ENCODE assay signal across 19 cellular contexts in the genomic region with DNA sequence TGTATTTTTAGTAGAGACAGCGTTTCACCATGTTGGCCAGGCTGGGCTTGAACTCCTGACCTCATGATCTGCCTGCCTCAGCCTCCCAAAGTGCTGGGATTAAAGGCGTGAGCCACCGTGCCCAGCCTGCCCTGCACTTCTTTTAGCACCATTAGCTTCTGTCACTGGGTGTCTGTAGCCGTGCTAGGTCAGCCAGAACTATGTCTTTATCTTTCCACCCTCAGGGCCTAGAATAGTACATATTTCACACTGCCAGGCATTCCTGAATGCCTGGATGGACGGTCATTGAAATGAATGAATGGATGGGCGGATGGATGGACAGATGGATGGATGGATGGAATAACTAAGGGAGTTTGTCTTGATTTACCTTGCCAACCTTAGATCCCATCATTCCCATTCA. TPM values are rescaled to one million over a fixed set of nuclear protein-coding genes. Genes with fewer than 3 reads are reported as not detected.
DNase-seq lines count a peak whose midpoint lies in the region; ATAC-seq and TF ChIP-seq lines count a peak whose summit lies in the region.
"Had no signal": no experiment of that assay in that cellular context is flagged by ENCODE, and none has a peak within 500 bp of the region (broad histone marks: within the 10 kb centered on the region; RNA-seq: fewer than 3 reads in every experiment).

No MANE protein-coding gene starts in this region.

- peak overlapping the region; percentile 63 for H3K27ac Mint-ChIP-seq in HFFc6
- H3K27ac Mint-ChIP-seq in nephron progenitor cell = peak overlapping the region; percentile 79
- peak overlapping the region; percentile 11 for H3K27ac Mint-ChIP-seq in stimulated activated memory B cell treated with anti-CD40 and anti-IgM and Interleukin-4, amounts not matched to agents 10 μg/mL and 1 μg/mL and 100 μg/mL, for 72 hours
- H3K27ac Mint-ChIP-seq: IgD-negative memory B cell had no signal

- no peaks in the 10 kb centered on the region for H3K9me3 Mint-ChIP-seq in HFFc6
- peaks cover 18% of the 10 kb centered on the region for H3K9me3 Mint-ChIP-seq in nephron progenitor cell
- no peaks in the 10 kb centered on the region for H3K9me3 Mint-ChIP-seq in stimulated activated memory B cell treated with anti-CD40 and anti-IgM and Interleukin-4, amounts not matched to agents 10 μg/mL and 1 μg/mL and 100 μg/mL, for 72 hours
- H3K9me3 Mint-ChIP-seq: CD8-positive, alpha-beta memory T cell had no signal

- TF ChIP-seq POLR2A in heart left ventricle (IDR thresholded peaks at IDR 0.05) = no peak

- no peak for DNase-seq in heart left ventricle
- DNase-seq in left cardiac atrium = no peak
- DNase-seq in HFFc6 = no peak
- no peak for DNase-seq in nephron progenitor cell
- DNase-seq in putamen (ENCODE audit: low spot score) = no peak
- DNase-seq in NOMO-1 (lab: John Stamatoyannopoulos, UW; ENCODE audit: unreplicated experiment in 2 of 2) = no peak
- DNase-seq: ACHN; BE2C; C1 segment of cervical spinal cord; CD4-positive, CD25-positive, alpha-beta regulatory T cell; CD8-positive, alpha-beta memory T cell; COR-L47; DMS 273 treated with DMSO at 0.1 percent for 48 hours; DMS53; DND-41; GM23248 had no signal

- intact Hi-C loops in heart left ventricle (cut with DNase I) (no loop called here), left cardiac atrium (cut with DNase I) (no loop called here)

- TF ChIP-seq CTCF in heart left ventricle (IDR thresholded peaks at IDR 0.05) (no peak), HFFc6 (IDR thresholded peaks at IDR 0.05) (no peak), nephron progenitor cell (IDR thresholded peaks at IDR 0.05) (no peak)

- H3K4me1 Mint-ChIP-seq in HFFc6 (ENCODE audit: low read depth) = peaks cover 61% of the 10 kb centered on the region
- H3K4me1 Mint-ChIP-seq in nephron progenitor cell = peaks cover 28% of the 10 kb centered on the region
- H3K4me1 Mint-ChIP-seq in stimulated activated memory B cell treated with anti-CD40 and anti-IgM and Interleukin-4, amounts not matched to agents 10 μg/mL and 1 μg/mL and 100 μg/mL, for 72 hours = peaks cover 6% of the 10 kb centered on the region

- WGBS in heart left ventricle, 4 donors = 59 to 73% (median 72%) methylated on average over 6 of the region's 6 CpGs

- peaks cover 35% of the 10 kb centered on the region for H3K36me3 Mint-ChIP-seq in HFFc6 (ENCODE audit: low read depth)
- H3K36me3 Mint-ChIP-seq in nephron progenitor cell (ENCODE audit: low read depth) = peaks cover 22% of the 10 kb centered on the region
- H3K36me3 Mint-ChIP-seq in stimulated activated memory B cell treated with anti-CD40 and anti-IgM and Interleukin-4, amounts not matched to agents 10 μg/mL and 1 μg/mL and 100 μg/mL, for 72 hours = peaks cover 17% of the 10 kb centered on the region

- no peaks in the 10 kb centered on the region for H3K27me3 ChIP-seq in heart left ventricle
- H3K27me3 ChIP-seq: BE2C had no signal

- H3K4me3 ChIP-seq in heart left ventricle = no peak overlapping the region
- H3K4me3 ChIP-seq: GM23248, HAP-1 had no signal

- H3K4me3 Mint-ChIP-seq in HFFc6 (no peak overlapping the region), nephron progenitor cell (no peak overlapping the region)
- no peak overlapping the region for H3K4me3 Mint-ChIP-seq in stimulated activated memory B cell treated with anti-CD40 and anti-IgM and Interleukin-4, amounts not matched to agents 10 μg/mL and 1 μg/mL and 100 μg/mL, for 72 hours
- H3K4me3 Mint-ChIP-seq: CD4-positive, CD25-positive, alpha-beta regulatory T cell; CD8-positive, alpha-beta memory T cell; IgD-negative memory B cell had no signal

- H3K36me3 ChIP-seq in heart left ventricle = peaks cover 0 to 8% (median 0%) of the 10 kb centered on the region in 9 donors
- H3K36me3 ChIP-seq: BE2C, HAP-1 had no signal

- H3K4me1 ChIP-seq in heart left ventricle = peaks cover 0 to 11% (median 0%) of the 10 kb centered on the region in 12 donors
- H3K4me1 ChIP-seq: BE2C, HAP-1 had no signal

- ATAC-seq in heart left ventricle = peak in 3 of 4 donors; percentile 52 to 68 (median 67)
- no peak for ATAC-seq in left cardiac atrium
- ATAC-seq in stimulated activated memory B cell treated with anti-CD40 and anti-IgM and Interleukin-4, amounts not matched to agents 10 μg/mL and 1 μg/mL and 100 μg/mL, for 72 hours = no peak

- H3K27me3 Mint-ChIP-seq in HFFc6 (ENCODE audit: insufficient read depth) (peaks cover 4% of the 10 kb centered on the region), nephron progenitor cell (ENCODE audit: low read depth, poor library complexity) (peaks cover 3% of the 10 kb centered on the region)
- no peaks in the 10 kb centered on the region for H3K27me3 Mint-ChIP-seq in stimulated activated memory B cell treated with anti-CD40 and anti-IgM and Interleukin-4, amounts not matched to agents 10 μg/mL and 1 μg/mL and 100 μg/mL, for 72 hours
- H3K27me3 Mint-ChIP-seq: CD4-positive, CD25-positive, alpha-beta regulatory T cell had no signal

- no peak overlapping the region for H3K27ac ChIP-seq in heart left ventricle
- H3K27ac ChIP-seq: GM23248 had no signal

- peaks cover 0 to 5% (median 0%) of the 10 kb centered on the region in 12 donors for H3K9me3 ChIP-seq in heart left ventricle
- H3K9me3 ChIP-seq: BE2C, HAP-1 had no signal

RNA-seq across cellular contexts. Expression of a gene that starts 33.7 kb away (rescaled TPM):
- 10 to 100 TPM in 1 of 9 donors, 1 to 10 TPM in 8; 4.7 to 10.1 (median 8.4) TPM for total RNA-seq in heart left ventricle
- 1 to 10 TPM; 1.7 to 9.0 TPM for polyA plus RNA-seq in heart left ventricle
- total RNA-seq in left cardiac atrium = 1 to 10 TPM; 7.0 to 7.6 TPM
- 1 to 10 TPM; 5.2 to 6.5 (median 5.4) TPM for total RNA-seq in HFFc6 (2021; fragmentation: NEBNext Ultra II Directional; extraction: Animal tissue kit (Norgen Biotek cat#: 25700))

Comparison
In these comparisons a context has a peak if more than half of its experiments do, and no peak if none do; other contexts are left out.
1. ATAC-seq: peak in heart left ventricle (3 of 4); none in left cardiac atrium (0 of 2) and stimulated activated memory B cell treated with anti-CD40 and anti-IgM and Interleukin-4, amounts not matched to agents 10 μg/mL and 1 μg/mL and 100 μg/mL, for 72 hours (single experiment).
2. H3K27ac Mint-ChIP-seq: peak in every context shown above with its lines; median percentile 79 in nephron progenitor cell; 63 in HFFc6; 11 in stimulated activated memory B cell treated with anti-CD40 and anti-IgM and Interleukin-4, amounts not matched to agents 10 μg/mL and 1 μg/mL and 100 μg/mL, for 72 hours.